Comparison of ENCODE assay signal across 1 cellular context in the genomic region with DNA sequence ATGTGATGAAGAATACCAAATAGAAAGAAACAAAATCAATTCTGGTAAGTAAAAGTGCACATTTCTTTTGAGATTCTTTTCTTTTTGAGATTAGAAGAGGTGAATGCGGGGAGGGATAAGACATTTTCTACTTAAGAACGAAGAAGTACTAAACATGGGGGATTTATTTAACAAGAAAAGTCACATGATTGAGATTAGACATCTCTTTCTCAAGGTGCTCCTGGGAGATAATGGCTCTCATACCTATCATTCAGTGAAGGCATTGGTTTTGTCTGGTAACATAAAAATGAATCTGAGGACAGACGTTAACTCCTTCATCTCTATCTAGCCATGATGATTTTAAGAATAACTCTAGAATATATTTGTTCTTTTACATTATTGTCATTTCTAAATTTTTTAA.
A peak's percentile ranks its signal among the peaks of the same experiment; 100 is the strongest.
TF ChIP-seq lines count a peak whose summit lies in the region.

No MANE protein-coding gene starts in this region.

TF ChIP-seq in K562, 482 proteins besides CTCF, POLR2A, EP300 and RAD21 (continued from another document and continues in another):
- TF ChIP-seq, protein P1, sequence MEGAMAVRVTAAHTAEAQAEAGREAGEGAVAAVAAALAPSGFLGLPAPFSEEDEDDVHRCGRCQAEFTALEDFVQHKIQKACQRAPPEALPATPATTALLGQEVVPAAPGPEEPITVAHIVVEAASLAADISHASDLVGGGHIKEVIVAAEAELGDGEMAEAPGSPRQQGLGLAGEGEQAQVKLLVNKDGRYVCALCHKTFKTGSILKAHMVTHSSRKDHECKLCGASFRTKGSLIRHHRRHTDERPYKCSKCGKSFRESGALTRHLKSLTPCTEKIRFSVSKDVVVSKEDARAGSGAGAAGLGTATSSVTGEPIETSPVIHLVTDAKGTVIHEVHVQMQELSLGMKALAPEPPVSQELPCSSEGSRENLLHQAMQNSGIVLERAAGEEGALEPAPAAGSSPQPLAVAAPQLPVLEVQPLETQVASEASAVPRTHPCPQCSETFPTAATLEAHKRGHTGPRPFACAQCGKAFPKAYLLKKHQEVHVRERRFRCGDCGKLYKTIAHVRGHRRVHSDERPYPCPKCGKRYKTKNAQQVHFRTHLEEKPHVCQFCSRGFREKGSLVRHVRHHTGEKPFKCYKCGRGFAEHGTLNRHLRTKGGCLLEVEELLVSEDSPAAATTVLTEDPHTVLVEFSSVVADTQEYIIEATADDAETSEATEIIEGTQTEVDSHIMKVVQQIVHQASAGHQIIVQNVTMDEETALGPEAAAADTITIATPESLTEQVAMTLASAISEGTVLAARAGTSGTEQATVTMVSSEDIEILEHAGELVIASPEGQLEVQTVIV (CRISPR knock-in tag; IDR thresholded peaks at IDR 0.05; ENCODE audit: borderline replicate concordance) = no peak
- TF ChIP-seq CTBP1 (IDR thresholded peaks at IDR 0.05; ENCODE audit: borderline replicate concordance) = no peak
- TF ChIP-seq, protein P2, sequence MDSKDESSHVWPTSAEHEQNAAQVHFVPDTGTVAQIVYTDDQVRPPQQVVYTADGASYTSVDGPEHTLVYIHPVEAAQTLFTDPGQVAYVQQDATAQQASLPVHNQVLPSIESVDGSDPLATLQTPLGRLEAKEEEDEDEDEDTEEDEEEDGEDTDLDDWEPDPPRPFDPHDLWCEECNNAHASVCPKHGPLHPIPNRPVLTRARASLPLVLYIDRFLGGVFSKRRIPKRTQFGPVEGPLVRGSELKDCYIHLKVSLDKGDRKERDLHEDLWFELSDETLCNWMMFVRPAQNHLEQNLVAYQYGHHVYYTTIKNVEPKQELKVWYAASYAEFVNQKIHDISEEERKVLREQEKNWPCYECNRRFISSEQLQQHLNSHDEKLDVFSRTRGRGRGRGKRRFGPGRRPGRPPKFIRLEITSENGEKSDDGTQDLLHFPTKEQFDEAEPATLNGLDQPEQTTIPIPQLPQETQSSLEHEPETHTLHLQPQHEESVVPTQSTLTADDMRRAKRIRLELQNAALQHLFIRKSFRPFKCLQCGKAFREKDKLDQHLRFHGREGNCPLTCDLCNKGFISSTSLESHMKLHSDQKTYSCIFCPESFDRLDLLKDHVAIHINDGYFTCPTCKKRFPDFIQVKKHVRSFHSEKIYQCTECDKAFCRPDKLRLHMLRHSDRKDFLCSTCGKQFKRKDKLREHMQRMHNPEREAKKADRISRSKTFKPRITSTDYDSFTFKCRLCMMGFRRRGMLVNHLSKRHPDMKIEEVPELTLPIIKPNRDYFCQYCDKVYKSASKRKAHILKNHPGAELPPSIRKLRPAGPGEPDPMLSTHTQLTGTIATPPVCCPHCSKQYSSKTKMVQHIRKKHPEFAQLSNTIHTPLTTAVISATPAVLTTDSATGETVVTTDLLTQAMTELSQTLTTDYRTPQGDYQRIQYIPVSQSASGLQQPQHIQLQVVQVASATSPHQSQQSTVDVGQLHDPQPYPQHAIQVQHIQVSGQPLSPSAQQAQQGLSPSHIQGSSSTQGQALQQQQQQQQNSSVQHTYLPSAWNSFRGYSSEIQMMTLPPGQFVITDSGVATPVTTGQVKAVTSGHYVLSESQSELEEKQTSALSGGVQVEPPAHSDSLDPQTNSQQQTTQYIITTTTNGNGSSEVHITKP (IDR thresholded peaks at IDR 0.05; ENCODE audit: partially characterized antibody) = no peak
- TF ChIP-seq TCF3 (CRISPR knock-in tag; IDR thresholded peaks at IDR 0.05) = peak; percentile 77
- TF ChIP-seq, protein P3, sequence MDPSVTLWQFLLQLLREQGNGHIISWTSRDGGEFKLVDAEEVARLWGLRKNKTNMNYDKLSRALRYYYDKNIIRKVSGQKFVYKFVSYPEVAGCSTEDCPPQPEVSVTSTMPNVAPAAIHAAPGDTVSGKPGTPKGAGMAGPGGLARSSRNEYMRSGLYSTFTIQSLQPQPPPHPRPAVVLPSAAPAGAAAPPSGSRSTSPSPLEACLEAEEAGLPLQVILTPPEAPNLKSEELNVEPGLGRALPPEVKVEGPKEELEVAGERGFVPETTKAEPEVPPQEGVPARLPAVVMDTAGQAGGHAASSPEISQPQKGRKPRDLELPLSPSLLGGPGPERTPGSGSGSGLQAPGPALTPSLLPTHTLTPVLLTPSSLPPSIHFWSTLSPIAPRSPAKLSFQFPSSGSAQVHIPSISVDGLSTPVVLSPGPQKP (CRISPR knock-in tag; IDR thresholded peaks at IDR 0.05) = no peak
- no peak for TF ChIP-seq DACH1 (IDR thresholded peaks at IDR 0.05; ENCODE audit: partially characterized antibody)
- TF ChIP-seq SMARCE1 (IDR thresholded peaks at IDR 0.05) = 0 out of 2 replicates have a peak, but pooled peaks have one; percentile 68
- TF ChIP-seq NR3C1 (CRISPR knock-in tag; IDR thresholded peaks at IDR 0.05) = no peak
- no peak for TF ChIP-seq EGR1 (conservative IDR thresholded peaks at IDR 0.05)
- no peak for TF ChIP-seq RNF2 (IDR thresholded peaks at IDR 0.05)
- 0 out of 2 replicates have a peak, but pooled peaks have one; percentile 55 for TF ChIP-seq GATAD2B (IDR thresholded peaks at IDR 0.05; ENCODE audit: borderline replicate concordance)
- peak; percentile 81 for TF ChIP-seq TEAD4 (IDR thresholded peaks at IDR 0.05; ENCODE audit: low read length)
- no peak for TF ChIP-seq TEAD4 (CRISPR knock-in tag; IDR thresholded peaks at IDR 0.05; ENCODE audit: borderline replicate concordance)
- TF ChIP-seq, protein P4, sequence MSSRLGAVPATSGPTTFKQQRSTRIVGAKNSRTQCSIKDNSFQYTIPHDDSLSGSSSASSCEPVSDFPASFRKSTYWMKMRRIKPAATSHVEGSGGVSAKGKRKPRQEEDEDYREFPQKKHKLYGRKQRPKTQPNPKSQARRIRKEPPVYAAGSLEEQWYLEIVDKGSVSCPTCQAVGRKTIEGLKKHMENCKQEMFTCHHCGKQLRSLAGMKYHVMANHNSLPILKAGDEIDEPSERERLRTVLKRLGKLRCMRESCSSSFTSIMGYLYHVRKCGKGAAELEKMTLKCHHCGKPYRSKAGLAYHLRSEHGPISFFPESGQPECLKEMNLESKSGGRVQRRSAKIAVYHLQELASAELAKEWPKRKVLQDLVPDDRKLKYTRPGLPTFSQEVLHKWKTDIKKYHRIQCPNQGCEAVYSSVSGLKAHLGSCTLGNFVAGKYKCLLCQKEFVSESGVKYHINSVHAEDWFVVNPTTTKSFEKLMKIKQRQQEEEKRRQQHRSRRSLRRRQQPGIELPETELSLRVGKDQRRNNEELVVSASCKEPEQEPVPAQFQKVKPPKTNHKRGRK (tag; IDR thresholded peaks at IDR 0.05) = no peak
- no peak for TF ChIP-seq TAF9B (IDR thresholded peaks at IDR 0.05; ENCODE audit: partially characterized antibody)
- TF ChIP-seq MTF1 (CRISPR knock-in tag; IDR thresholded peaks at IDR 0.05; ENCODE audit: borderline replicate concordance) = no peak
- TF ChIP-seq KLF16 (IDR thresholded peaks at IDR 0.05) = 0 out of 2 replicates have a peak, but pooled peaks have one; percentile 5
- no peak for TF ChIP-seq POLR3A (IDR thresholded peaks at IDR 0.05; ENCODE audit: borderline replicate concordance, extremely low read depth, insufficient read depth, insufficient read length)
- TF ChIP-seq, protein P5, sequence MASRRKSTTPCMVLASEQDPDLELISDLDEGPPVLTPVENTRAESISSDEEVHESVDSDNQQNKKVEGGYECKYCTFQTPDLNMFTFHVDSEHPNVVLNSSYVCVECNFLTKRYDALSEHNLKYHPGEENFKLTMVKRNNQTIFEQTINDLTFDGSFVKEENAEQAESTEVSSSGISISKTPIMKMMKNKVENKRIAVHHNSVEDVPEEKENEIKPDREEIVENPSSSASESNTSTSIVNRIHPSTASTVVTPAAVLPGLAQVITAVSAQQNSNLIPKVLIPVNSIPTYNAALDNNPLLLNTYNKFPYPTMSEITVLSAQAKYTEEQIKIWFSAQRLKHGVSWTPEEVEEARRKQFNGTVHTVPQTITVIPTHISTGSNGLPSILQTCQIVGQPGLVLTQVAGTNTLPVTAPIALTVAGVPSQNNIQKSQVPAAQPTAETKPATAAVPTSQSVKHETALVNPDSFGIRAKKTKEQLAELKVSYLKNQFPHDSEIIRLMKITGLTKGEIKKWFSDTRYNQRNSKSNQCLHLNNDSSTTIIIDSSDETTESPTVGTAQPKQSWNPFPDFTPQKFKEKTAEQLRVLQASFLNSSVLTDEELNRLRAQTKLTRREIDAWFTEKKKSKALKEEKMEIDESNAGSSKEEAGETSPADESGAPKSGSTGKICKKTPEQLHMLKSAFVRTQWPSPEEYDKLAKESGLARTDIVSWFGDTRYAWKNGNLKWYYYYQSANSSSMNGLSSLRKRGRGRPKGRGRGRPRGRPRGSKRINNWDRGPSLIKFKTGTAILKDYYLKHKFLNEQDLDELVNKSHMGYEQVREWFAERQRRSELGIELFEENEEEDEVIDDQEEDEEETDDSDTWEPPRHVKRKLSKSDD (conservative IDR thresholded peaks at IDR 0.05; ENCODE audit: low read length) = no peak
- TF ChIP-seq, protein P6, sequence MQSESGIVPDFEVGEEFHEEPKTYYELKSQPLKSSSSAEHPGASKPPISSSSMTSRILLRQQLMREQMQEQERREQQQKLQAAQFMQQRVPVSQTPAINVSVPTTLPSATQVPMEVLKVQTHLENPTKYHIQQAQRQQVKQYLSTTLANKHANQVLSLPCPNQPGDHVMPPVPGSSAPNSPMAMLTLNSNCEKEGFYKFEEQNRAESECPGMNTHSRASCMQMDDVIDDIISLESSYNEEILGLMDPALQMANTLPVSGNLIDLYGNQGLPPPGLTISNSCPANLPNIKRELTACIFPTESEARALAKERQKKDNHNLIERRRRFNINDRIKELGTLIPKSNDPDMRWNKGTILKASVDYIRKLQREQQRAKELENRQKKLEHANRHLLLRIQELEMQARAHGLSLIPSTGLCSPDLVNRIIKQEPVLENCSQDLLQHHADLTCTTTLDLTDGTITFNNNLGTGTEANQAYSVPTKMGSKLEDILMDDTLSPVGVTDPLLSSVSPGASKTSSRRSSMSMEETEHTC (IDR thresholded peaks at IDR 0.05) = no peak
- TF ChIP-seq, protein P7, sequence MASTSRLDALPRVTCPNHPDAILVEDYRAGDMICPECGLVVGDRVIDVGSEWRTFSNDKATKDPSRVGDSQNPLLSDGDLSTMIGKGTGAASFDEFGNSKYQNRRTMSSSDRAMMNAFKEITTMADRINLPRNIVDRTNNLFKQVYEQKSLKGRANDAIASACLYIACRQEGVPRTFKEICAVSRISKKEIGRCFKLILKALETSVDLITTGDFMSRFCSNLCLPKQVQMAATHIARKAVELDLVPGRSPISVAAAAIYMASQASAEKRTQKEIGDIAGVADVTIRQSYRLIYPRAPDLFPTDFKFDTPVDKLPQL (IDR thresholded peaks at IDR 0.05; ENCODE audit: extremely low read depth, insufficient read length) = no peak
- TF ChIP-seq, protein P8, sequence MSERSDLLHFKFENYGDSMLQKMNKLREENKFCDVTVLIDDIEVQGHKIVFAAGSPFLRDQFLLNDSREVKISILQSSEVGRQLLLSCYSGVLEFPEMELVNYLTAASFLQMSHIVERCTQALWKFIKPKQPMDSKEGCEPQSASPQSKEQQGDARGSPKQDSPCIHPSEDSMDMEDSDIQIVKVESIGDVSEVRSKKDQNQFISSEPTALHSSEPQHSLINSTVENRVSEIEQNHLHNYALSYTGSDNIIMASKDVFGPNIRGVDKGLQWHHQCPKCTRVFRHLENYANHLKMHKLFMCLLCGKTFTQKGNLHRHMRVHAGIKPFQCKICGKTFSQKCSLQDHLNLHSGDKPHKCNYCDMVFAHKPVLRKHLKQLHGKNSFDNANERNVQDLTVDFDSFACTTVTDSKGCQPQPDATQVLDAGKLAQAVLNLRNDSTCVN (CRISPR knock-in tag; IDR thresholded peaks at IDR 0.05) = no peak
- TF ChIP-seq, protein P9, sequence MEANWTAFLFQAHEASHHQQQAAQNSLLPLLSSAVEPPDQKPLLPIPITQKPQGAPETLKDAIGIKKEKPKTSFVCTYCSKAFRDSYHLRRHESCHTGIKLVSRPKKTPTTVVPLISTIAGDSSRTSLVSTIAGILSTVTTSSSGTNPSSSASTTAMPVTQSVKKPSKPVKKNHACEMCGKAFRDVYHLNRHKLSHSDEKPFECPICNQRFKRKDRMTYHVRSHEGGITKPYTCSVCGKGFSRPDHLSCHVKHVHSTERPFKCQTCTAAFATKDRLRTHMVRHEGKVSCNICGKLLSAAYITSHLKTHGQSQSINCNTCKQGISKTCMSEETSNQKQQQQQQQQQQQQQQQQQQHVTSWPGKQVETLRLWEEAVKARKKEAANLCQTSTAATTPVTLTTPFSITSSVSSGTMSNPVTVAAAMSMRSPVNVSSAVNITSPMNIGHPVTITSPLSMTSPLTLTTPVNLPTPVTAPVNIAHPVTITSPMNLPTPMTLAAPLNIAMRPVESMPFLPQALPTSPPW (CRISPR knock-in tag; IDR thresholded peaks at IDR 0.05) = no peak
- no peak for TF ChIP-seq MBD2 (IDR thresholded peaks at IDR 0.05; ENCODE audit: borderline replicate concordance, low read depth)
- TF ChIP-seq TAL1 (IDR thresholded peaks at IDR 0.05) = peak; percentile 83
- no peak for TF ChIP-seq MCM3 (IDR thresholded peaks at IDR 0.05)
- TF ChIP-seq POLR2B (IDR thresholded peaks at IDR 0.05; ENCODE audit: low read depth, partially characterized antibody) = no peak
- peak; percentile 50 for TF ChIP-seq MEIS2 (IDR thresholded peaks at IDR 0.05; ENCODE audit: partially characterized antibody)
- no peak for TF ChIP-seq MCM2 (IDR thresholded peaks at IDR 0.05; ENCODE audit: low read depth)
- peak; percentile 55; the same call in 1 of the 2 replicates for TF ChIP-seq MTA2 (IDR thresholded peaks at IDR 0.05; ENCODE audit: low read depth)
- TF ChIP-seq NRF1 (conservative IDR thresholded peaks at IDR 0.05 in 1 of 2, IDR thresholded peaks at IDR 0.05 in 1 of 2) = no peak
- TF ChIP-seq, protein P10, sequence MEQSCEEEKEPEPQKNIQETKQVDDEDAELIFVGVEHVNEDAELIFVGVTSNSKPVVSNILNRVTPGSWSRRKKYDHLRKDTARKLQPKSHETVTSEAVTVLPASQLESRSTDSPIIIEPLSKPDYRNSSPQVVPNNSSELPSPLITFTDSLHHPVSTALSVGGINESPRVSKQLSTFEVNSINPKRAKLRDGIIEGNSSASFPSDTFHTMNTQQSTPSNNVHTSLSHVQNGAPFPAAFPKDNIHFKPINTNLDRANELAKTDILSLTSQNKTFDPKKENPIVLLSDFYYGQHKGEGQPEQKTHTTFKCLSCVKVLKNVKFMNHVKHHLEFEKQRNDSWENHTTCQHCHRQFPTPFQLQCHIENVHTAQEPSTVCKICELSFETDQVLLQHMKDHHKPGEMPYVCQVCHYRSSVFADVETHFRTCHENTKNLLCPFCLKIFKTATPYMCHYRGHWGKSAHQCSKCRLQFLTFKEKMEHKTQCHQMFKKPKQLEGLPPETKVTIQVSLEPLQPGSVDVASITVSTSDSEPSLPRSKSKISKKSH (CRISPR knock-in tag; IDR thresholded peaks at IDR 0.05) = no peak
- TF ChIP-seq, protein P11, sequence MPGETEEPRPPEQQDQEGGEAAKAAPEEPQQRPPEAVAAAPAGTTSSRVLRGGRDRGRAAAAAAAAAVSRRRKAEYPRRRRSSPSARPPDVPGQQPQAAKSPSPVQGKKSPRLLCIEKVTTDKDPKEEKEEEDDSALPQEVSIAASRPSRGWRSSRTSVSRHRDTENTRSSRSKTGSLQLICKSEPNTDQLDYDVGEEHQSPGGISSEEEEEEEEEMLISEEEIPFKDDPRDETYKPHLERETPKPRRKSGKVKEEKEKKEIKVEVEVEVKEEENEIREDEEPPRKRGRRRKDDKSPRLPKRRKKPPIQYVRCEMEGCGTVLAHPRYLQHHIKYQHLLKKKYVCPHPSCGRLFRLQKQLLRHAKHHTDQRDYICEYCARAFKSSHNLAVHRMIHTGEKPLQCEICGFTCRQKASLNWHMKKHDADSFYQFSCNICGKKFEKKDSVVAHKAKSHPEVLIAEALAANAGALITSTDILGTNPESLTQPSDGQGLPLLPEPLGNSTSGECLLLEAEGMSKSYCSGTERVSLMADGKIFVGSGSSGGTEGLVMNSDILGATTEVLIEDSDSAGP (CRISPR knock-in tag; IDR thresholded peaks at IDR 0.05) = no peak
- no peak for TF ChIP-seq RB1 (IDR thresholded peaks at IDR 0.05; ENCODE audit: low read depth)
- peak; percentile 15 to 29; a peak in 2 of 4 replicates for TF ChIP-seq TRIM24 (IDR thresholded peaks at IDR 0.05)
- no peak for TF ChIP-seq PHB2 (IDR thresholded peaks at IDR 0.05; ENCODE audit: low read depth)
